In genomic region chr2:80326214-80326613, GRCh38 we compare ENCODE assay signal across 9 cellular contexts. TPM values are rescaled to one million over a fixed set of nuclear protein-coding genes. Genes with fewer than 3 reads are reported as not detected.
DNase-seq lines count a peak whose midpoint lies in the region; ATAC-seq lines count a peak whose summit lies in the region.
"Had no signal": no experiment of that assay in that cellular context is flagged by ENCODE, and none has a peak within 500 bp of the region (broad histone marks: within the 10 kb centered on the region; RNA-seq: fewer than 3 reads in every experiment).

No MANE protein-coding gene starts in this region.

- no peak overlapping the region for H3K4me3 Mint-ChIP-seq in activated T-cell treated with anti-CD3 and anti-CD28 coated beads, Interleukin-2, amount 50 U/mL, for 72 hours
- H3K4me3 Mint-ChIP-seq in activated T-helper 17 cell treated with anti-CD3 and anti-CD28 coated beads, Interleukin-2, amount 50 U/mL, for 72 hours = no peak overlapping the region

- no peaks in the 10 kb centered on the region for H3K4me1 Mint-ChIP-seq in activated T-cell treated with anti-CD3 and anti-CD28 coated beads, Interleukin-2, amount 50 U/mL, for 72 hours (ENCODE audit: low read depth)
- H3K4me1 Mint-ChIP-seq in activated T-helper 17 cell treated with anti-CD3 and anti-CD28 coated beads, Interleukin-2, amount 50 U/mL, for 72 hours = no peaks in the 10 kb centered on the region

- peaks cover 3% of the 10 kb centered on the region in 2 donors for H3K9me3 Mint-ChIP-seq in activated T-cell treated with anti-CD3 and anti-CD28 coated beads, Interleukin-2, amount 50 U/mL, for 72 hours
- peaks cover 11% of the 10 kb centered on the region for H3K9me3 Mint-ChIP-seq in activated T-helper 17 cell treated with anti-CD3 and anti-CD28 coated beads, Interleukin-2, amount 50 U/mL, for 72 hours

- no peak overlapping the region for H3K27ac Mint-ChIP-seq in activated T-cell treated with anti-CD3 and anti-CD28 coated beads, Interleukin-2, amount 50 U/mL, for 72 hours
- no peak overlapping the region for H3K27ac Mint-ChIP-seq in activated T-helper 17 cell treated with anti-CD3 and anti-CD28 coated beads, Interleukin-2, amount 50 U/mL, for 72 hours

- no peaks in the 10 kb centered on the region for H3K27me3 Mint-ChIP-seq in activated T-cell treated with anti-CD3 and anti-CD28 coated beads, Interleukin-2, amount 50 U/mL, for 72 hours (ENCODE audit: low read depth)
- H3K27me3 Mint-ChIP-seq in activated T-helper 17 cell treated with anti-CD3 and anti-CD28 coated beads, Interleukin-2, amount 50 U/mL, for 72 hours = peaks cover 4% of the 10 kb centered on the region

- ATAC-seq in HG02884 (IDR thresholded peaks at IDR 0.05; ENCODE audit: unreplicated experiment) (no peak), HG02970 (IDR thresholded peaks at IDR 0.05; ENCODE audit: low FRiP score, unreplicated experiment) (no peak)
- ATAC-seq in activated T-cell treated with anti-CD3 and anti-CD28 coated beads, Interleukin-2, amount 50 U/mL, for 72 hours (replicated peaks in 1 of 2) = no peak
- no peak for ATAC-seq in activated T-helper 17 cell treated with anti-CD3 and anti-CD28 coated beads, Interleukin-2, amount 50 U/mL, for 72 hours (replicated peaks)

- DNase-seq in GM04504 (ENCODE audit: low read depth) = peak; percentile 6
- DNase-seq in NCI-H1930 (lab: John Stamatoyannopoulos, UW) = peak; percentile 32 to 60
- DNase-seq in cerebellar cortex (ENCODE audit: low spot score) = peak; percentile 40
- DNase-seq in middle frontal gyrus (ENCODE audit: extremely low spot score, low spot score) = peak; percentile 25
- DNase-seq in activated T-cell treated with anti-CD3 and anti-CD28 coated beads, Interleukin-2, amount 50 U/mL, for 72 hours = no peak
- DNase-seq: activated gamma-delta T cell treated with Interleukin-2 at 50 U/mL for 16 hours had no signal

- H3K36me3 Mint-ChIP-seq in activated T-cell treated with anti-CD3 and anti-CD28 coated beads, Interleukin-2, amount 50 U/mL, for 72 hours (ENCODE audit: insufficient read depth in 2 of 2) = no peaks in the 10 kb centered on the region
- no peaks in the 10 kb centered on the region for H3K36me3 Mint-ChIP-seq in activated T-helper 17 cell treated with anti-CD3 and anti-CD28 coated beads, Interleukin-2, amount 50 U/mL, for 72 hours (ENCODE audit: low read depth)

RNA-seq across cellular contexts. Expression of gene LRRTM1, which starts 21.7 kb away (rescaled TPM):
- total RNA-seq in activated T-cell treated with anti-CD3 and anti-CD28 coated beads, Interleukin-2, amount 50 U/mL, for 72 hours = not detected
- not detected for total RNA-seq in activated T-helper 17 cell treated with anti-CD3 and anti-CD28 coated beads, Interleukin-2, amount 50 U/mL, for 72 hours

Comparison
In these comparisons a context has a peak if more than half of its experiments do, and no peak if none do; other contexts are left out.
1. DNase-seq: peak in GM04504 (single experiment), NCI-H1930 (2 of 2), cerebellar cortex (single experiment) and middle frontal gyrus (single experiment); none in activated T-cell treated with anti-CD3 and anti-CD28 coated beads, Interleukin-2, amount 50 U/mL, for 72 hours (0 of 2).